24 cellular contexts compared by ENCODE assay signal in the genomic region with DNA sequence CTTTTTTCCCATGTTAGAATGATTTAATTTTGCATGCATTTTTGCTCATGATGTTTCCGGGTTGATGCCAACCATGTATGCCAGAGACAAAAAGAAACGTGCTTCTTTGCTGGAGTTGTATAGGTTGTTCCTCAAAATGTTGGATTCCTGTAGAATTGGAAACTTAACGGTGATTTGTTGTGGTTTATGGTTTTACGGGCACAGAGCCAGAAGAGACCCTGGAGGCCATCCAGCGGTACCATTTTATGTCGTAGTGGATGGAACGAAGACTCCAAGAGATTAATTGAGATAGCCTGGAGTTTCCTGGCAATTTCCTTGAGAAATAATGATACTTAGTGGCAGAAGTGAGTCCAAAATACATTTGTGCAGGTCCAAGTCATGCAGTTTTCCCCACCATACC.
"Had no signal": no experiment of that assay in that cellular context is flagged by ENCODE, and none has a peak within 500 bp of the region (broad histone marks: within the 10 kb centered on the region; RNA-seq: fewer than 3 reads in every experiment).

No MANE protein-coding gene starts in this region.

- H3K4me3 ChIP-seq: stomach, suprapubic skin, testis, thoracic aorta, thyroid gland, tibial artery, tibial nerve, transverse colon, upper lobe of left lung, upper lobe of right lung, uterus, vagina had no signal

- H3K27ac ChIP-seq: stomach, suprapubic skin, testis, thoracic aorta, thyroid gland, tibial artery, tibial nerve, transverse colon, upper lobe of left lung, upper lobe of right lung, uterus, vagina had no signal

- DNase-seq: stimulated activated CD4-positive, alpha-beta T cell treated with anti-CD3 and anti-CD28 coated beads, Interleukin-2, amount 100 ng/mL, for 48 hours; stimulated activated CD4-positive, alpha-beta T cell treated with anti-CD3 and anti-CD28 coated beads, Interleukin-4, amount 100 ng/mL, for 1 hour; stimulated activated CD4-positive, alpha-beta T cell treated with anti-CD3 and anti-CD28 coated beads, Interleukin-4, amount 100 ng/mL, for 24 hours; stimulated activated CD4-positive, alpha-beta T cell treated with anti-CD3 and anti-CD28 coated beads, Interleukin-4, amount 100 ng/mL, for 4 hours; stimulated activated CD8-positive, alpha-beta memory T cell treated with anti-CD3 and anti-CD28 coated beads, Interleukin-4, amount 100 ng/mL, for 48 hours; stimulated activated naive B cell treated with anti-CD40 and anti-IgM and Interleukin-4, amounts not matched to agents 10 μg/mL and 1 μg/mL and 100 μg/mL, for 72 hours; stimulated activated naive CD4-positive, alpha-beta T cell; stimulated activated naive CD4-positive, alpha-beta T cell treated with Interleukin-2 at 50 U/mL for 16 hours; stimulated activated naive CD8-positive, alpha-beta T cell treated with anti-CD3 and anti-CD28 coated beads, Interleukin-15, amount 100 ng/mL, for 72 hours; stimulated activated naive CD8-positive, alpha-beta T cell treated with anti-CD3 and anti-CD28 coated beads, Interleukin-15, Interleukin-2, amounts not matched to agents 100 U/mL and 50 U/mL, for 24 hours; stomach; substantia nigra; testis; thyroid gland; tibial artery; transverse colon; trophoblast cell; upper lobe of left lung; upper lobe of right lung; uterus had no signal

- H3K9me3 ChIP-seq: stomach, suprapubic skin, testis, thoracic aorta, thyroid gland, tibial artery, tibial nerve, transverse colon, upper lobe of left lung, upper lobe of right lung, uterus, vagina had no signal

- H3K36me3 ChIP-seq: stomach, suprapubic skin, thoracic aorta, thyroid gland, tibial artery, tibial nerve, transverse colon, upper lobe of left lung, upper lobe of right lung, uterus, vagina had no signal

- H3K4me1 ChIP-seq: stomach, testis, thyroid gland, tibial artery, transverse colon, upper lobe of left lung, upper lobe of right lung, uterus had no signal

- H3K27me3 ChIP-seq: stomach, suprapubic skin, testis, thyroid gland, tibial artery, tibial nerve, transverse colon, upper lobe of left lung, upper lobe of right lung, uterus, vagina had no signal
